Comparison of ENCODE assay signal across 8 cellular contexts in the genomic region with DNA sequence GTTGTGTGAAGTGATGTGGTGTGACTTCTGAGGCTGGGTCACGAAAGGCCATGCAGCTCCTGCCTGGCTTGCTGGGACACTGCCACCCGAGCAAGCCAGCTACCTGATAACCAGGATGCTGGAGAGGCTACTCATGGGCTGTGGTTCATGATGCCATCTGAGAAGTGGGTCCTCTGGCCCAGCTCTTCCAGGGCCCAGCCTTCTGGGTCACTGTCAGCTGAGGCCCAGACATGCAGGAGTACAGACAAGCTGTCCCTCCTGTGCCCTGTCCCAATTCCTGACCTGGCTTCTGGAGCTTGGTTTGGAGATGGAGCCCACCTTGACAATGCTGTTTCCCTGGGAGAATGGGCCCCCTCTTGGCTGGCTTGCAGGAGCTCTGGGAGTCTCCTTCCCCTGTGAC.
DNase-seq lines count a peak whose midpoint lies in the region; TF ChIP-seq lines count a peak whose summit lies in the region.
"Had no signal": no experiment of that assay in that cellular context is flagged by ENCODE, and none has a peak within 500 bp of the region (broad histone marks: within the 10 kb centered on the region; RNA-seq: fewer than 3 reads in every experiment).

No MANE protein-coding gene starts in this region.

- H3K9me3 Mint-ChIP-seq in Calu3 (ENCODE audit: low read depth, unreplicated experiment), result no peaks in the 10 kb centered on the region
- H3K9me3 Mint-ChIP-seq: activated T-cell treated with anti-CD3 and anti-CD28 coated beads, Interleukin-2, amount 50 U/mL, for 72 hours had no signal

- no peak for TF ChIP-seq CTCF in Calu3 (IDR thresholded peaks at IDR 0.05; ENCODE audit: unreplicated experiment)
- no peak for TF ChIP-seq CTCF in MM.1S (IDR thresholded peaks at IDR 0.05; ENCODE audit: low read length)
- no peak for TF ChIP-seq CTCF in dorsolateral prefrontal cortex (IDR thresholded peaks at IDR 0.05 in 54 of 56, conservative IDR thresholded peaks at IDR 0.05 in 2 of 56; ENCODE audit: low read depth in 1 of 56, partially characterized antibody in 56 of 56)

- intact Hi-C loops in Calu3 (cut with micrococcal nuclease; ENCODE audit: unreplicated experiment), result loop anchor here (5.0 kb wide), 1 partner anchor 402 kb away; no protein-coding TSS in a partner anchor
- intact Hi-C loops in dorsolateral prefrontal cortex (cut with DNase I), result loop anchor here (2.0 to 10.0 kb wide), 3 partner anchors 124 to 402 kb away; a partner anchor contains a TSS

- H3K9me3 ChIP-seq in MM.1S (replicated peaks; ENCODE audit: insufficient read depth, low read length) (no peaks in the 10 kb centered on the region), Karpas-422 (ENCODE audit: low read length) (no peaks in the 10 kb centered on the region)

- peak overlapping the region; percentile 66 for H3K27ac Mint-ChIP-seq in Calu3 (ENCODE audit: unreplicated experiment)
- H3K27ac Mint-ChIP-seq: activated T-cell treated with anti-CD3 and anti-CD28 coated beads, Interleukin-2, amount 50 U/mL, for 72 hours had no signal

- H3K4me2 ChIP-seq in MM.1S (ENCODE audit: low read depth, low read length), result peak overlapping the region; percentile 100; the same call in 1 of the 2 replicates
- H3K4me2 ChIP-seq in Karpas-422 (ENCODE audit: low read depth, low read length, poor library complexity, severe bottlenecking), result no peak overlapping the region

- H3K36me3 ChIP-seq in MM.1S (replicated peaks; ENCODE audit: insufficient read depth, low read length) (no peaks in the 10 kb centered on the region), rectal smooth muscle tissue (ENCODE audit: control insufficient read depth, insufficient read depth, low read length) (no peaks in the 10 kb centered on the region), Karpas-422 (ENCODE audit: insufficient read depth, low read length) (no peaks in the 10 kb centered on the region)

- H3K27me3 Mint-ChIP-seq in Calu3 (ENCODE audit: unreplicated experiment), result peaks cover 40% of the 10 kb centered on the region

- peaks cover 19% of the 10 kb centered on the region for H3K36me3 Mint-ChIP-seq in Calu3 (ENCODE audit: insufficient read depth, unreplicated experiment)

- no peaks in the 10 kb centered on the region for H3K4me1 Mint-ChIP-seq in Calu3 (ENCODE audit: low read depth, unreplicated experiment)

- H3K79me2 ChIP-seq in MM.1S (ENCODE audit: low read length) (no peaks in the 10 kb centered on the region), Karpas-422 (ENCODE audit: low read length) (no peaks in the 10 kb centered on the region)

- no TSS peak for BruUV-seq in Calu3 (replicated peaks; lab: Mats Ljungman, UMichigan)

- no peaks in the 10 kb centered on the region for H3K9me2 ChIP-seq in MM.1S (replicated peaks; ENCODE audit: insufficient read depth, low read length)
- no peaks in the 10 kb centered on the region for H3K9me2 ChIP-seq in Karpas-422 (replicated peaks; ENCODE audit: insufficient read depth, low read length)

- no peak overlapping the region for H3K4me3 ChIP-seq in MM.1S (ENCODE audit: low read length)
- H3K4me3 ChIP-seq in dorsolateral prefrontal cortex, result peak overlapping the region in 20 of 59 donors; percentile 70 to 91 (median 76)
- H3K4me3 ChIP-seq in rectal smooth muscle tissue (ENCODE audit: low read length), result peak overlapping the region; percentile 16
- no peak overlapping the region for H3K4me3 ChIP-seq in Karpas-422 (ENCODE audit: low read length)

- H3K27me3 ChIP-seq in MM.1S (replicated peaks; ENCODE audit: insufficient read depth, low read length) (no peaks in the 10 kb centered on the region), dorsolateral prefrontal cortex (no peaks in the 10 kb centered on the region), rectal smooth muscle tissue (ENCODE audit: control insufficient read depth, insufficient read depth, low read length) (no peaks in the 10 kb centered on the region), Karpas-422 (ENCODE audit: low read length) (no peaks in the 10 kb centered on the region)

- no peaks in the 10 kb centered on the region for H3K4me1 ChIP-seq in MM.1S (ENCODE audit: low read length)
- no peaks in the 10 kb centered on the region for H3K4me1 ChIP-seq in rectal smooth muscle tissue (ENCODE audit: control insufficient read depth, insufficient read depth, low read length)
- peaks cover 10% of the 10 kb centered on the region for H3K4me1 ChIP-seq in Karpas-422 (ENCODE audit: low read length)

- no peaks in the 10 kb centered on the region; the same call in 1 of the 2 replicates for H3F3A ChIP-seq in MM.1S (ENCODE audit: insufficient read depth, low read length)

- H2AFZ ChIP-seq in MM.1S (ENCODE audit: low read length), result peak overlapping the region; percentile 100
- no peak overlapping the region for H2AFZ ChIP-seq in Karpas-422 (ENCODE audit: low read length)

- H3K27ac ChIP-seq in MM.1S (ENCODE audit: low read length), result no peak overlapping the region
- H3K27ac ChIP-seq in dorsolateral prefrontal cortex, result peak overlapping the region in 46 of 59 donors; percentile 6 to 91 (median 76)
- no peak overlapping the region for H3K27ac ChIP-seq in rectal smooth muscle tissue (ENCODE audit: low read depth, low read length)
- no peak overlapping the region for H3K27ac ChIP-seq in Karpas-422 (ENCODE audit: low read length)

- DNase-seq in Calu3, result no peak
- no peak for DNase-seq in MM.1S
- DNase-seq in dorsolateral prefrontal cortex, result no peak
- no peak for DNase-seq in NCI-H526 treated with DMSO at 0.1 percent for 48 hours (lab: John Stamatoyannopoulos, UW)
- DNase-seq in Karpas-422, result no peak
- no peak for DNase-seq in stimulated activated CD4-positive, alpha-beta T cell treated with anti-CD3 and anti-CD28 coated beads, Interleukin-2, amount 100 ng/mL, for 48 hours

- H4K20me1 ChIP-seq in MM.1S (ENCODE audit: insufficient read depth, low read length) (no peaks in the 10 kb centered on the region), Karpas-422 (ENCODE audit: insufficient read depth, low read depth, low read length) (no peaks in the 10 kb centered on the region)

- H3K4me3 Mint-ChIP-seq in Calu3 (ENCODE audit: low read depth, unreplicated experiment), result peak overlapping the region; percentile 82

- H3K9ac ChIP-seq in MM.1S (ENCODE audit: low read length) (no peak overlapping the region; the same call in 1 of the 2 replicates), rectal smooth muscle tissue (ENCODE audit: low read length) (no peak overlapping the region), Karpas-422 (ENCODE audit: low read length) (no peak overlapping the region)

- CTCF ChIA-PET in Calu3 (lab: Charles Lee), result interaction anchor here (0.6 to 2.7 kb wide), 16 partner anchors 11 to 1382 kb away, joined by 3 to 25 read pairs (median 4); a partner anchor contains a TSS

Comparison
In these comparisons a context has a peak if more than half of its experiments do, and no peak if none do; other contexts are left out.
1. H3K27ac ChIP-seq: peak in dorsolateral prefrontal cortex (46 of 59); none in MM.1S (single experiment), rectal smooth muscle tissue (single experiment) and Karpas-422 (single experiment).